Comparison of ENCODE assay signal across 22 cellular contexts in the genomic region with DNA sequence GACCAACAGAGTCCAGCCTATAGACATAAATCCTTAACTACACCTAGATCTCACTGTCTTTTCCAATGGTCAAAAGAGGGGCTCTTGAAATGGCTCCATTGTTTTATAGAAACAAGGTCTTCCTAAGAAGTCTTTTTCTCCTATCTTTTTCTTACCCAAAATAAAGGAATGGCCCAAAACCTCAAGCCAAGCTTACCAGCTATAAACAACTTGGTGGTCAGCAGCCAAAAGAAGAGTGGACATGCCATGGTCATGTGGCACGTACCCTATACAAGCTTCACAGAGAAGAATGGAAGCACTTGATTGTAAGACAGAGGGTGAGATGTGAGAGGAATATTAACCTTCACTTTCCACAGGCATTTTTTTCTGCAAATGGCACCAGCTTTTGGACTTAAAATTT.
"Had no signal": no experiment of that assay in that cellular context is flagged by ENCODE, and none has a peak within 500 bp of the region (broad histone marks: within the 10 kb centered on the region; RNA-seq: fewer than 3 reads in every experiment).

No MANE protein-coding gene starts in this region.

- H3K4me3 Mint-ChIP-seq: activated CD8-positive, alpha-beta memory T cell treated with anti-CD3 and anti-CD28 coated beads, Interleukin-2, amount 10 ng/mL, durations not matched to agents 7 days and 5 days; activated naive CD4-positive, alpha-beta T cell treated with anti-CD3 and anti-CD28 coated beads for 36 hours; activated naive CD8-positive, alpha-beta T cell; activated T-cell treated with anti-CD3 and anti-CD28 coated beads, Interleukin-2, amount 50 U/mL, for 24 hours; IgD-negative memory B cell; T-helper 1 cell treated with Interleukin-12 subunit alpha and Interleukin-12 subunit beta and Interleukin-4 antibody, amounts not matched to agents 30 μg/mL and 1 μg/mL, for 36 hours had no signal

- H3K36me3 Mint-ChIP-seq: activated CD8-positive, alpha-beta memory T cell treated with anti-CD3 and anti-CD28 coated beads, Interleukin-2, amount 10 ng/mL, durations not matched to agents 7 days and 5 days; activated naive CD8-positive, alpha-beta T cell; IgD-negative memory B cell had no signal

- H3K27ac Mint-ChIP-seq: activated CD8-positive, alpha-beta memory T cell treated with anti-CD3 and anti-CD28 coated beads, Interleukin-2, amount 10 ng/mL, durations not matched to agents 7 days and 5 days; activated naive CD4-positive, alpha-beta T cell treated with anti-CD3 and anti-CD28 coated beads for 36 hours; activated naive CD8-positive, alpha-beta T cell; activated T-cell treated with anti-CD3 and anti-CD28 coated beads, Interleukin-2, amount 50 U/mL, for 24 hours; IgD-negative memory B cell; T-helper 1 cell treated with Interleukin-12 subunit alpha and Interleukin-12 subunit beta and Interleukin-4 antibody, amounts not matched to agents 30 μg/mL and 1 μg/mL, for 36 hours had no signal

- H3K4me1 Mint-ChIP-seq: activated CD8-positive, alpha-beta memory T cell treated with anti-CD3 and anti-CD28 coated beads, Interleukin-2, amount 10 ng/mL, durations not matched to agents 7 days and 5 days had no signal

- DNase-seq: activated CD4-positive, alpha-beta T cell treated with anti-CD3 and anti-CD28 coated beads for 48 hours; activated CD4-positive, alpha-beta T cell treated with anti-CD3 and anti-CD28 coated beads, Interleukin-2, amount 50 U/mL, for 48 hours; activated CD8-positive, alpha-beta memory T cell treated with anti-CD3 and anti-CD28 coated beads, Interleukin-2, amount 10 ng/mL, durations not matched to agents 7 days and 5 days; activated effector memory CD4-positive, alpha-beta T cell treated with anti-CD3 and anti-CD28 coated beads, Interleukin-2, amount 50 U/mL, for 16 hours; activated naive CD4-positive, alpha-beta T cell treated with anti-CD3 and anti-CD28 coated beads for 36 hours; activated T-cell treated with anti-CD3 and anti-CD28 coated beads, Interleukin-2, amount 50 U/mL, for 24 hours; brain microvascular endothelial cell; KG1; NCI-H1048; NCI-H187 treated with DMSO at 0.1 percent for 48 hours; NCI-H446 treated with DMSO at 0.1 percent for 48 hours; NCI-H524 treated with DMSO at 0.1 percent for 48 hours; Right ventricle myocardium superior; SJCRH30; SK-N-SH had no signal

- ATAC-seq: activated CD4-positive, CD25-positive, alpha-beta regulatory T cell treated with anti-CD3 and anti-CD28 coated beads, Interleukin-2, amount 50 U/mL, for 24 hours; activated CD8-positive, alpha-beta memory T cell treated with anti-CD3 and anti-CD28 coated beads, Interleukin-2, amount 10 ng/mL, durations not matched to agents 7 days and 5 days; Panc1 had no signal

- H3K9me3 Mint-ChIP-seq: activated naive CD4-positive, alpha-beta T cell treated with anti-CD3 and anti-CD28 coated beads for 36 hours; activated T-cell treated with anti-CD3 and anti-CD28 coated beads, Interleukin-2, amount 50 U/mL, for 24 hours; T-helper 1 cell treated with Interleukin-12 subunit alpha and Interleukin-12 subunit beta and Interleukin-4 antibody, amounts not matched to agents 30 μg/mL and 1 μg/mL, for 36 hours had no signal

- H3K27ac ChIP-seq: brain microvascular endothelial cell, cardiac muscle cell, RWPE1, SJCRH30 had no signal
